ENCODE assay signal across 13 cellular contexts in genomic region chr9:76180541-76180940, GRCh38.
A peak's percentile ranks its signal among the peaks of the same experiment; 100 is the strongest.
DNase-seq lines count a peak whose midpoint lies in the region; ATAC-seq and TF ChIP-seq lines count a peak whose summit lies in the region.
"Had no signal": no experiment of that assay in that cellular context is flagged by ENCODE, and none has a peak within 500 bp of the region (broad histone marks: within the 10 kb centered on the region; RNA-seq: fewer than 3 reads in every experiment).

No MANE protein-coding gene starts in this region.

- intact Hi-C loops in mammary epithelial cell (cut with micrococcal nuclease): loop anchor here (2.0 to 10.0 kb wide), 2 partner anchors 38 to 286 kb away; partner anchors contain the start of gene PCSK5
- intact Hi-C loops in MCF 10A (cut with micrococcal nuclease): no loop called here

- in situ Hi-C loops in mammary epithelial cell (cut with MboI; ENCODE audit: low sequenced_read_pairs in 2 of 2) (no loop called here), brain microvascular endothelial cell (cut with HindIII; ENCODE audit: low pct_ligation_motif_present, low sequenced_read_pairs) (no loop called here)

- no peak overlapping the region for H4K5ac ChIP-seq in mesendoderm (ENCODE audit: low read length)

- dilution Hi-C loops in mammary epithelial cell (cut with HindIII; ENCODE audit: low sequenced_read_pairs): no loop called here

- no peak overlapping the region for H2BK5ac ChIP-seq in mesendoderm (ENCODE audit: low read length)

- BruUV-seq in mammary epithelial cell (replicated peaks; lab: Mats Ljungman, UMichigan): no TSS peak
- BruUV-seq in MCF 10A (replicated peaks; lab: Mats Ljungman, UMichigan): no TSS peak

- DNase-seq in mammary epithelial cell: peak; percentile 9
- no peak for DNase-seq in MCF 10A (ENCODE audit: unreplicated experiment)
- peak; percentile 71 for DNase-seq in brain microvascular endothelial cell
- peak; percentile 97 for DNase-seq in mesendoderm
- DNase-seq in effector CD8-positive, alpha-beta T cell (lab: John Stamatoyannopoulos, UW): no peak
- DNase-seq: activated CD4-positive, alpha-beta T cell treated with anti-CD3 and anti-CD28 coated beads, Interleukin-2, amount 50 U/mL, for 1 hour; central memory CD4-positive, alpha-beta T cell; stimulated activated CD4-positive, alpha-beta T cell treated with anti-CD3 and anti-CD28 coated beads, Interleukin-12 subunit alpha, Interleukin-12 subunit beta, amount 100 ng/mL, for 4 hours had no signal

- H3K4me3 ChIP-seq in mammary epithelial cell (replicated peaks in 1 of 3; ENCODE audit: insufficient read depth in 1 of 3, low read depth in 2 of 3, low read length in 3 of 3) (no peak overlapping the region), brain microvascular endothelial cell (ENCODE audit: low read depth, low read length) (no peak overlapping the region), mesendoderm (ENCODE audit: low read length) (no peak overlapping the region)

- H3K27me3 ChIP-seq in mammary epithelial cell (ENCODE audit: insufficient read depth, low read length) (no peaks in the 10 kb centered on the region), brain microvascular endothelial cell (replicated peaks) (no peaks in the 10 kb centered on the region), mesendoderm (ENCODE audit: insufficient read depth, low read length, poor library complexity) (no peaks in the 10 kb centered on the region)

- no peaks in the 10 kb centered on the region for H4K20me1 ChIP-seq in mammary epithelial cell (ENCODE audit: insufficient read depth, low read length)

- H3K9ac ChIP-seq in mammary epithelial cell (ENCODE audit: insufficient read depth, low read length): no peak overlapping the region
- H3K9ac ChIP-seq in mesendoderm (ENCODE audit: low read length): no peak overlapping the region

- H2BK120ac ChIP-seq in mesendoderm (ENCODE audit: low read depth, low read length): no peak overlapping the region

- no peaks in the 10 kb centered on the region for H3K27me3 Mint-ChIP-seq in MCF 10A (ENCODE audit: insufficient read depth, unreplicated experiment)

- H2BK15ac ChIP-seq in mesendoderm (replicated peaks; ENCODE audit: low read depth): no peak overlapping the region

- peaks cover 18% of the 10 kb centered on the region for H3K9me3 Mint-ChIP-seq in MCF 10A (ENCODE audit: unreplicated experiment)
- H3K9me3 Mint-ChIP-seq: activated T-helper 2 cell treated with anti-CD3 and anti-CD28 coated beads, Interferon-gamma antibody, Interleukin-2, Interleukin-4, amounts not matched to agents 10 μg/mL and 5 μg/mL and 100 μg/mL, durations not matched to agents 14 hours and 24 hours and 36 hours; nephron had no signal

- no peak overlapping the region for H2AK5ac ChIP-seq in mesendoderm (ENCODE audit: low read length)

- H3K27ac ChIP-seq in mammary epithelial cell (ENCODE audit: insufficient read depth, low read depth, low read length) (no peak overlapping the region), brain microvascular endothelial cell (peak overlapping the region; percentile 87), mesendoderm (ENCODE audit: low read depth, low read length) (peak overlapping the region; percentile 29)

- ATAC-seq in HG03108 (IDR thresholded peaks at IDR 0.05; ENCODE audit: unreplicated experiment) (no peak), HG03045 (IDR thresholded peaks at IDR 0.05; ENCODE audit: unreplicated experiment) (no peak), HG02840 (IDR thresholded peaks at IDR 0.05; ENCODE audit: low FRiP score, unreplicated experiment) (no peak)

- H3K18ac ChIP-seq in mesendoderm (ENCODE audit: low read length): no peak overlapping the region

- H2AFZ ChIP-seq in mammary epithelial cell (ENCODE audit: low read depth, low read length): no peak overlapping the region

- H3K4me1 ChIP-seq in mammary epithelial cell (ENCODE audit: insufficient read depth, low read length) (peaks cover 17% of the 10 kb centered on the region), mesendoderm (ENCODE audit: control insufficient read depth, low read depth, low read length) (peaks cover 10% of the 10 kb centered on the region)

- no peak overlapping the region for H3K56ac ChIP-seq in mesendoderm (ENCODE audit: low read length)

- H3K79me2 ChIP-seq in mammary epithelial cell (ENCODE audit: insufficient read depth, low read length): no peaks in the 10 kb centered on the region
- no peaks in the 10 kb centered on the region for H3K79me2 ChIP-seq in mesendoderm (ENCODE audit: control insufficient read depth, insufficient read depth, low read length)

- no peaks in the 10 kb centered on the region for H3K4me1 Mint-ChIP-seq in MCF 10A (ENCODE audit: insufficient read depth, unreplicated experiment)
- H3K4me1 Mint-ChIP-seq: nephron had no signal

- no peak overlapping the region for H4K8ac ChIP-seq in mesendoderm (ENCODE audit: low read depth, low read length)

- POLR2A ChIA-PET in MCF 10A (lab: Yijun Ruan, JAX): interaction anchor here (0.5 to 0.8 kb wide), 2 partner anchors 52 to 277 kb away, joined by 3 read pairs; no protein-coding TSS in a partner anchor

- CTCF ChIA-PET in mammary epithelial cell (lab: Charles Lee; ENCODE audit: low non-redundant PET): interaction anchor here (0.7 kb wide), 1 partner anchor 264 kb away, joined by 7 read pairs; no protein-coding TSS in a partner anchor
- CTCF ChIA-PET in MCF 10A (lab: Yijun Ruan, JAX): no interaction called here

- TF ChIP-seq CTCF in mammary epithelial cell (conservative IDR thresholded peaks at IDR 0.05 in 1 of 2, IDR thresholded peaks at IDR 0.05 in 1 of 2; ENCODE audit: extremely low read depth in 1 of 2, insufficient read depth in 1 of 2, low read depth in 1 of 2, low read length in 2 of 2) (no peak), MCF 10A (IDR thresholded peaks at IDR 0.05; ENCODE audit: unreplicated experiment) (no peak), brain microvascular endothelial cell (IDR thresholded peaks at IDR 0.05; ENCODE audit: low read depth, low read length, missing control alignments) (no peak)

- H3K36me3 Mint-ChIP-seq in MCF 10A (ENCODE audit: insufficient read depth, unreplicated experiment): no peaks in the 10 kb centered on the region

- no peak overlapping the region for H3K4ac ChIP-seq in mesendoderm (ENCODE audit: low read depth, low read length)

- no peak overlapping the region for H3K27ac Mint-ChIP-seq in MCF 10A (ENCODE audit: low read depth, unreplicated experiment)
- H3K27ac Mint-ChIP-seq: nephron had no signal

- WGBS in mammary epithelial cell (ENCODE audit: low coverage, missing lambda C conversion rate): 10% methylated on average over 3 of the region's 3 CpGs
- WGBS in mesendoderm (ENCODE audit: extremely low coverage, insufficient coverage, low lambda C conversion rate): no CpG with 5 or more reads among the region's 3 CpGs

- H3K4me3 Mint-ChIP-seq in MCF 10A (ENCODE audit: unreplicated experiment): no peak overlapping the region
- H3K4me3 Mint-ChIP-seq: nephron had no signal

- no peaks in the 10 kb centered on the region for H3K79me1 ChIP-seq in mesendoderm (ENCODE audit: low read length)

- peak overlapping the region; percentile 11 for H3K4me2 ChIP-seq in mammary epithelial cell (ENCODE audit: insufficient read depth, low read depth, low read length)
- H3K4me2 ChIP-seq in mesendoderm (ENCODE audit: low read length): no peak overlapping the region

- no peaks in the 10 kb centered on the region for H3K36me3 ChIP-seq in mammary epithelial cell (ENCODE audit: insufficient read depth, low read length)
- H3K36me3 ChIP-seq in brain microvascular endothelial cell (replicated peaks): no peaks in the 10 kb centered on the region
- H3K36me3 ChIP-seq in mesendoderm (ENCODE audit: control insufficient read depth, insufficient read depth, low read length): no peaks in the 10 kb centered on the region

- no peak overlapping the region for H3K23ac ChIP-seq in mesendoderm (ENCODE audit: low read length)

- H3K9me3 ChIP-seq in mammary epithelial cell (replicated peaks; ENCODE audit: insufficient read depth, low read length): no peaks in the 10 kb centered on the region

Comparison
In these comparisons a context has a peak if more than half of its experiments do, and no peak if none do; other contexts are left out.
1. DNase-seq: peak in mammary epithelial cell (single experiment), brain microvascular endothelial cell (single experiment) and mesendoderm (single experiment); none in MCF 10A (single experiment) and effector CD8-positive, alpha-beta T cell (single experiment).